In genomic region chr3:142226474-142226873, GRCh38 we compare ENCODE assay signal across 10 cellular contexts. TPM values are rescaled to one million over a fixed set of nuclear protein-coding genes. Genes with fewer than 3 reads are reported as not detected.
DNase-seq lines count a peak whose midpoint lies in the region; ATAC-seq and TF ChIP-seq lines count a peak whose summit lies in the region.
"Had no signal": no experiment of that assay in that cellular context is flagged by ENCODE, and none has a peak within 500 bp of the region (broad histone marks: within the 10 kb centered on the region; RNA-seq: fewer than 3 reads in every experiment).

No MANE protein-coding gene starts in this region.

- no peaks in the 10 kb centered on the region for H3K36me3 Mint-ChIP-seq in activated naive CD8-positive, alpha-beta T cell
- H3K36me3 Mint-ChIP-seq in naive B cell = no peaks in the 10 kb centered on the region

- H3K36me3 ChIP-seq in SK-N-SH (replicated peaks in 1 of 2; ENCODE audit: control insufficient read depth in 1 of 2, insufficient read depth in 2 of 2, low read length in 1 of 2) = no peaks in the 10 kb centered on the region
- H3K36me3 ChIP-seq in H7 (replicated peaks; ENCODE audit: control insufficient read depth, insufficient read depth, low read length) = no peaks in the 10 kb centered on the region
- H3K36me3 ChIP-seq in MM.1S (replicated peaks; ENCODE audit: insufficient read depth, low read length) = no peaks in the 10 kb centered on the region

- no peak for DNase-seq in SK-N-SH
- peak; percentile 67 for DNase-seq in H7
- no peak for DNase-seq in naive B cell
- DNase-seq in left lobe of liver (ENCODE audit: low spot score) = no peak
- no peak for DNase-seq in MM.1S
- no peak for DNase-seq in activated gamma-delta T cell treated with Interleukin-2 at 50 U/mL for 16 hours
- DNase-seq: central memory CD4-positive, alpha-beta T cell had no signal

- ATAC-seq in SK-N-SH treated with all-trans-retinoic acid at 6 μM for 48 hours = no peak
- no peak for ATAC-seq in naive B cell (ENCODE audit: low read depth in 2 of 2)
- no peak for ATAC-seq in left lobe of liver

- no peak overlapping the region for H3K9ac ChIP-seq in SK-N-SH
- no peak overlapping the region for H3K9ac ChIP-seq in MM.1S (ENCODE audit: low read length)

- no peak for TF ChIP-seq EP300 in SK-N-SH (IDR thresholded peaks at IDR 0.05; ENCODE audit: borderline replicate concordance in 1 of 2, low read depth in 1 of 2, low read length in 1 of 2)

- no peaks in the 10 kb centered on the region for H4K20me1 ChIP-seq in SK-N-SH (ENCODE audit: insufficient read depth)
- H4K20me1 ChIP-seq in MM.1S (ENCODE audit: insufficient read depth, low read length) = no peaks in the 10 kb centered on the region

- POLR2A ChIA-PET in SK-N-SH (lab: Yijun Ruan, JAX) = no interaction called here

- H3K9me3 Mint-ChIP-seq in activated naive CD8-positive, alpha-beta T cell (ENCODE audit: low read depth) = no peaks in the 10 kb centered on the region
- H3K9me3 Mint-ChIP-seq in naive B cell = no peaks in the 10 kb centered on the region

- no peak overlapping the region for H3K27ac Mint-ChIP-seq in activated naive CD8-positive, alpha-beta T cell
- no peak overlapping the region for H3K27ac Mint-ChIP-seq in naive B cell

- H3K9me2 ChIP-seq in SK-N-SH (no peaks in the 10 kb centered on the region), MM.1S (replicated peaks; ENCODE audit: insufficient read depth, low read length) (no peaks in the 10 kb centered on the region)

- TF ChIP-seq RAD21 in SK-N-SH (IDR thresholded peaks at IDR 0.05; ENCODE audit: low read length) = no peak

- H3K27ac ChIP-seq in SK-N-SH (ENCODE audit: low read depth in 2 of 2, low read length in 1 of 2) = no peak overlapping the region
- H3K27ac ChIP-seq in MM.1S (ENCODE audit: low read length) = no peak overlapping the region

- H3F3A ChIP-seq in SK-N-SH (replicated peaks; ENCODE audit: insufficient read depth) (peaks cover 5% of the 10 kb centered on the region), MM.1S (ENCODE audit: insufficient read depth, low read length) (no peaks in the 10 kb centered on the region; the same call in 1 of the 2 replicates)

- 90% methylated on average over 6 of the region's 6 CpGs for WGBS in SK-N-SH (ENCODE audit: low lambda C conversion rate)

- H3K4me2 ChIP-seq in SK-N-SH (no peak overlapping the region), MM.1S (ENCODE audit: low read depth, low read length) (no peak overlapping the region)

- CTCF ChIA-PET in SK-N-SH (lab: Yijun Ruan, JAX) = interaction anchor here (0.8 to 1.4 kb wide), 4 partner anchors 10 to 101 kb away, joined by 3 read pairs; no protein-coding TSS in a partner anchor

- H3K27me3 Mint-ChIP-seq in activated naive CD8-positive, alpha-beta T cell = no peaks in the 10 kb centered on the region
- H3K27me3 Mint-ChIP-seq in naive B cell = no peaks in the 10 kb centered on the region

- H2AFZ ChIP-seq in SK-N-SH (ENCODE audit: low read depth) = no peak overlapping the region
- H2AFZ ChIP-seq in MM.1S (ENCODE audit: low read length) = no peak overlapping the region

- H3K4me1 Mint-ChIP-seq in activated naive CD8-positive, alpha-beta T cell (ENCODE audit: low read depth) = peaks cover 16% of the 10 kb centered on the region
- H3K4me1 Mint-ChIP-seq in naive B cell = peaks cover 7 to 18% (median 13%) of the 10 kb centered on the region in 3 donors

- no peaks in the 10 kb centered on the region for H3K27me3 ChIP-seq in SK-N-SH (ENCODE audit: insufficient read depth)
- no peaks in the 10 kb centered on the region for H3K27me3 ChIP-seq in H7 (ENCODE audit: control insufficient read depth, insufficient read depth, low read length)
- no peaks in the 10 kb centered on the region for H3K27me3 ChIP-seq in MM.1S (replicated peaks; ENCODE audit: insufficient read depth, low read length)

- H3K79me2 ChIP-seq in SK-N-SH (ENCODE audit: insufficient read depth) (peaks cover 26% of the 10 kb centered on the region), MM.1S (ENCODE audit: low read length) (no peaks in the 10 kb centered on the region)

- H3K4me3 Mint-ChIP-seq in activated naive CD8-positive, alpha-beta T cell = peak overlapping the region; percentile 89
- H3K4me3 Mint-ChIP-seq in naive B cell = peak overlapping the region in 7 of 8 donors; percentile 3 to 96 (median 85)

- no peak overlapping the region for H3K4me3 ChIP-seq in SK-N-SH (ENCODE audit: low read depth in 2 of 2, low read length in 1 of 2)
- H3K4me3 ChIP-seq in H7 (ENCODE audit: insufficient read depth, low read depth, low read length) = no peak overlapping the region
- no peak overlapping the region for H3K4me3 ChIP-seq in MM.1S (ENCODE audit: low read length)
- H3K4me3 ChIP-seq: lung had no signal

- peaks cover 4 to 10% of the 10 kb centered on the region in 2 experiments; a peak in 2 of 4 replicates for H3K4me1 ChIP-seq in SK-N-SH (ENCODE audit: control insufficient read depth in 1 of 2, insufficient read depth in 2 of 2, low read depth in 1 of 2, low read length in 1 of 2)
- H3K4me1 ChIP-seq in MM.1S (ENCODE audit: low read length) = no peaks in the 10 kb centered on the region

- H3K9me3 ChIP-seq in SK-N-SH = no peaks in the 10 kb centered on the region
- H3K9me3 ChIP-seq in MM.1S (replicated peaks; ENCODE audit: insufficient read depth, low read length) = no peaks in the 10 kb centered on the region

- peak; percentile 23 for TF ChIP-seq CTCF in SK-N-SH (IDR thresholded peaks at IDR 0.05)
- no peak; the same call in 1 of the 2 replicates for TF ChIP-seq CTCF in MM.1S (IDR thresholded peaks at IDR 0.05; ENCODE audit: low read length)

TF ChIP-seq in SK-N-SH, 30 proteins besides CTCF, POLR2A, EP300 and RAD21:
- TF ChIP-seq SIN3A (IDR thresholded peaks at IDR 0.05; ENCODE audit: borderline replicate concordance, low read depth, low read length) = no peak
- TF ChIP-seq PBX3 (IDR thresholded peaks at IDR 0.05) = no peak
- no peak for TF ChIP-seq TEAD4 (IDR thresholded peaks at IDR 0.05; ENCODE audit: borderline replicate concordance, insufficient read depth)
- no peak for TF ChIP-seq TCF12 (IDR thresholded peaks at IDR 0.05)
TF ChIP-seq in SK-N-SH: peak in this region for 0.

TF ChIP-seq in SK-N-SH treated with all-trans-retinoic acid at 6 μM for 48 hours, 23 proteins besides CTCF, POLR2A, EP300 and RAD21 (continues in another document):
- TF ChIP-seq TOX (CRISPR knock-in tag; IDR thresholded peaks at IDR 0.05; ENCODE audit: borderline replicate concordance) = no peak
- TF ChIP-seq ESRRG (CRISPR knock-in tag; IDR thresholded peaks at IDR 0.05) = no peak
- no peak for TF ChIP-seq ZC3H10 (CRISPR knock-in tag; IDR thresholded peaks at IDR 0.05)
- TF ChIP-seq GLIS3 (CRISPR knock-in tag; IDR thresholded peaks at IDR 0.05) = no peak
- no peak for TF ChIP-seq CSRNP3 (CRISPR knock-in tag; IDR thresholded peaks at IDR 0.05)
- TF ChIP-seq PATZ1 (CRISPR knock-in tag; IDR thresholded peaks at IDR 0.05; ENCODE audit: borderline replicate concordance) = no peak
- TF ChIP-seq PPARA (CRISPR knock-in tag; IDR thresholded peaks at IDR 0.05; ENCODE audit: borderline replicate concordance) = no peak
- TF ChIP-seq POU6F1 (CRISPR knock-in tag; IDR thresholded peaks at IDR 0.05; ENCODE audit: borderline replicate concordance, low read depth) = no peak
- no peak for TF ChIP-seq ZFP3 (CRISPR knock-in tag; IDR thresholded peaks at IDR 0.05)
- TF ChIP-seq ZNF70 (CRISPR knock-in tag; IDR thresholded peaks at IDR 0.05) = no peak
- TF ChIP-seq ZNF565 (CRISPR knock-in tag; conservative IDR thresholded peaks at IDR 0.05; ENCODE audit: low read depth) = no peak

RNA-seq across cellular contexts. Expression of gene GK5, which starts 1.1 kb away (rescaled TPM):
- 5.5 and 5.7 TPM in 2 replicates for polyA plus RNA-seq in SK-N-SH (2012; rRNA removed)
- 2.8 and 3.5 TPM in 2 replicates for polyA plus RNA-seq in SK-N-SH (2012; cell fraction: cytosol; rRNA removed)
- 22.6 and 33.3 TPM in 2 replicates for polyA plus RNA-seq in SK-N-SH (2012; cell fraction: nucleus; rRNA removed)
- total RNA-seq in H7 (2014; rRNA removed; shearing (Covaris generic)) = 6.6 and 7.2 TPM in 2 replicates
- polyA plus RNA-seq in naive B cell (ENCODE audit: low read depth in 6 of 6) = 1 to 10 TPM in 4 of 6 donors, under 1 TPM in 1, not detected in 1; 0.32 to 4.6 (median 2.4) TPM
- total RNA-seq in left lobe of liver = 7.2 TPM
